8 cellular contexts compared by ENCODE assay signal in genomic region chr1:153728305-153729066, GRCh38. TPM values are rescaled to one million over a fixed set of nuclear protein-coding genes. Genes with fewer than 3 reads are reported as not detected.
DNase-seq lines count a peak whose midpoint lies in the region; ATAC-seq lines count a peak whose summit lies in the region.

No MANE protein-coding gene starts in this region.

- peak overlapping the region; percentile 86 to 100 (median 99) for H3K9ac ChIP-seq in subcutaneous abdominal adipose tissue (ENCODE audit: low read length in 5 of 5)

- H3K9me3 Mint-ChIP-seq in activated CD8-positive, alpha-beta memory T cell treated with anti-CD3 and anti-CD28 coated beads, Interleukin-2, amount 10 ng/mL, durations not matched to agents 7 days and 5 days (ENCODE audit: low read depth): no peaks in the 10 kb centered on the region
- peaks cover 0 to 2% (median 0%) of the 10 kb centered on the region in 9 donors for H3K9me3 Mint-ChIP-seq in naive thymus-derived CD8-positive, alpha-beta T cell

- CTCF ChIA-PET in activated CD8-positive, alpha-beta memory T cell treated with anti-CD3 and anti-CD28 coated beads, Interleukin-2, amount 10 ng/mL, durations not matched to agents 7 days and 5 days (lab: Charles Lee): interaction anchor here (0.6 to 2.0 kb wide), 5 partner anchors 20 to 56 kb away, joined by 3 to 7 read pairs (median 5); partner anchors contain the start of gene SLC27A3

- peaks cover 0 to 2% of the 10 kb centered on the region in 2 donors for H3K4me1 ChIP-seq in esophagus (ENCODE audit: control insufficient read depth in 2 of 2, insufficient read depth in 2 of 2, low read length in 1 of 2)
- H3K4me1 ChIP-seq in subcutaneous abdominal adipose tissue (ENCODE audit: control insufficient read depth in 5 of 5, insufficient read depth in 5 of 5, low read length in 5 of 5): peaks cover 0 to 47% (median 34%) of the 10 kb centered on the region in 5 donors

- peak overlapping the region; percentile 98 to 99 for H3K27ac ChIP-seq in esophagus (ENCODE audit: low read depth in 2 of 2, low read length in 1 of 2)
- peak overlapping the region; percentile 100 for H3K27ac ChIP-seq in subcutaneous abdominal adipose tissue (ENCODE audit: low read depth, low read length)

- H3K9me3 ChIP-seq in esophagus (ENCODE audit: control insufficient read depth in 2 of 2, insufficient read depth in 1 of 2, low read depth in 1 of 2, low read length in 1 of 2) (no peaks in the 10 kb centered on the region), subcutaneous abdominal adipose tissue (ENCODE audit: control insufficient read depth in 5 of 5, low read length in 5 of 5) (no peaks in the 10 kb centered on the region)

- POLR2A ChIA-PET in naive thymus-derived CD8-positive, alpha-beta T cell (lab: Charles Lee): interaction anchor here (0.6 to 1.9 kb wide), 10 partner anchors 48 to 249 kb away, joined by 3 to 18 read pairs (median 4); partner anchors contain the start of genes CHTOP, CREB3L4, JTB and S100A6

- H3K27me3 ChIP-seq in esophagus (ENCODE audit: control insufficient read depth in 1 of 2, insufficient read depth in 2 of 2, low read length in 2 of 2) (no peaks in the 10 kb centered on the region), subcutaneous abdominal adipose tissue (ENCODE audit: control insufficient read depth in 5 of 5, insufficient read depth in 4 of 5, low read length in 5 of 5) (no peaks in the 10 kb centered on the region)

- ATAC-seq in activated CD8-positive, alpha-beta memory T cell treated with anti-CD3 and anti-CD28 coated beads, Interleukin-2, amount 10 ng/mL, durations not matched to agents 7 days and 5 days: no peak
- ATAC-seq in naive thymus-derived CD8-positive, alpha-beta T cell: no peak
- ATAC-seq in HG02970 (IDR thresholded peaks at IDR 0.05; ENCODE audit: low FRiP score, unreplicated experiment): no peak

- peaks cover 5% of the 10 kb centered on the region for H3K36me3 Mint-ChIP-seq in activated CD8-positive, alpha-beta memory T cell treated with anti-CD3 and anti-CD28 coated beads, Interleukin-2, amount 10 ng/mL, durations not matched to agents 7 days and 5 days
- peaks cover 0 to 11% (median 5%) of the 10 kb centered on the region in 3 donors for H3K36me3 Mint-ChIP-seq in naive thymus-derived CD8-positive, alpha-beta T cell

- H3K27ac Mint-ChIP-seq in activated CD8-positive, alpha-beta memory T cell treated with anti-CD3 and anti-CD28 coated beads, Interleukin-2, amount 10 ng/mL, durations not matched to agents 7 days and 5 days: peak overlapping the region; percentile 97
- peak overlapping the region; percentile 93 to 99 (median 98) for H3K27ac Mint-ChIP-seq in naive thymus-derived CD8-positive, alpha-beta T cell

- no peaks in the 10 kb centered on the region for H3K27me3 Mint-ChIP-seq in activated CD8-positive, alpha-beta memory T cell treated with anti-CD3 and anti-CD28 coated beads, Interleukin-2, amount 10 ng/mL, durations not matched to agents 7 days and 5 days
- no peaks in the 10 kb centered on the region for H3K27me3 Mint-ChIP-seq in naive thymus-derived CD8-positive, alpha-beta T cell

- H3K4me3 Mint-ChIP-seq in activated CD8-positive, alpha-beta memory T cell treated with anti-CD3 and anti-CD28 coated beads, Interleukin-2, amount 10 ng/mL, durations not matched to agents 7 days and 5 days: peak overlapping the region; percentile 93
- H3K4me3 Mint-ChIP-seq in naive thymus-derived CD8-positive, alpha-beta T cell: peak overlapping the region; percentile 89 to 97 (median 94)

- peaks cover 36% of the 10 kb centered on the region for H3K4me1 Mint-ChIP-seq in activated CD8-positive, alpha-beta memory T cell treated with anti-CD3 and anti-CD28 coated beads, Interleukin-2, amount 10 ng/mL, durations not matched to agents 7 days and 5 days
- peaks cover 14 to 41% (median 29%) of the 10 kb centered on the region in 4 donors for H3K4me1 Mint-ChIP-seq in naive thymus-derived CD8-positive, alpha-beta T cell

- peak; percentile 67 for DNase-seq in NCI-H82 (lab: John Stamatoyannopoulos, UW)
- DNase-seq in NCI-H82 treated with DMSO at 0.1 percent for 48 hours (lab: John Stamatoyannopoulos, UW; ENCODE audit: unreplicated experiment): no peak
- peak; percentile 65 for DNase-seq in NCI-H345 (lab: John Stamatoyannopoulos, UW)
- DNase-seq in activated CD8-positive, alpha-beta memory T cell treated with anti-CD3 and anti-CD28 coated beads, Interleukin-2, amount 10 ng/mL, durations not matched to agents 7 days and 5 days: peak; percentile 48
- peak in 8 of 10 donors; percentile 5 to 68 (median 11) for DNase-seq in naive thymus-derived CD8-positive, alpha-beta T cell

- peak overlapping the region; percentile 80 to 97 for H3K4me3 ChIP-seq in esophagus (ENCODE audit: low read depth in 1 of 2, low read length in 2 of 2)
- peak overlapping the region; percentile 72 to 97 (median 90) for H3K4me3 ChIP-seq in subcutaneous abdominal adipose tissue (ENCODE audit: low read depth in 1 of 5, low read length in 5 of 5)

- 0 to 1% methylated on average over 19 of the region's 19 CpGs for WGBS in esophagus, 2 donors

- no peaks in the 10 kb centered on the region for H3K36me3 ChIP-seq in esophagus (ENCODE audit: control insufficient read depth in 2 of 2, insufficient read depth in 2 of 2, low read length in 1 of 2)
- no peaks in the 10 kb centered on the region for H3K36me3 ChIP-seq in subcutaneous abdominal adipose tissue (ENCODE audit: control insufficient read depth in 5 of 5, insufficient read depth in 5 of 5, low read length in 5 of 5)

RNA-seq across cellular contexts. Expression of gene INTS3, which starts 0.6 kb away (rescaled TPM):
- total RNA-seq in activated CD8-positive, alpha-beta memory T cell treated with anti-CD3 and anti-CD28 coated beads, Interleukin-2, amount 10 ng/mL, durations not matched to agents 7 days and 5 days: 10 to 100 TPM; 50.2 to 51.5 TPM
- polyA plus RNA-seq in esophagus: 10 to 100 TPM; 16.4 to 30.8 TPM
- total RNA-seq in naive thymus-derived CD8-positive, alpha-beta T cell: 10 to 100 TPM; 58.2 to 60.6 TPM
- polyA plus RNA-seq in naive thymus-derived CD8-positive, alpha-beta T cell: 10 to 100 TPM in 2 of 3 donors, 1 to 10 TPM in 1; 10.0 to 13.8 (median 10.8) TPM

RNA-seq across cellular contexts. Expression of gene SLC27A3, which starts 46.7 kb away (rescaled TPM):
- 10 to 100 TPM; 39.8 to 43.0 TPM for total RNA-seq in activated CD8-positive, alpha-beta memory T cell treated with anti-CD3 and anti-CD28 coated beads, Interleukin-2, amount 10 ng/mL, durations not matched to agents 7 days and 5 days
- polyA plus RNA-seq in esophagus: 10 to 100 TPM; 18.6 to 30.9 TPM
- total RNA-seq in naive thymus-derived CD8-positive, alpha-beta T cell: 10 to 100 TPM; 15.3 to 18.5 TPM
- polyA plus RNA-seq in naive thymus-derived CD8-positive, alpha-beta T cell: 10 to 100 TPM in 2 of 3 donors, 1 to 10 TPM in 1; 8.4 to 15.6 (median 10.0) TPM

RNA-seq across cellular contexts. Expression of gene NPR1, which starts 50.0 kb away (rescaled TPM):
- under 1 TPM in 1 of 2 experiments, not detected in 1; 0.05 TPM for total RNA-seq in activated CD8-positive, alpha-beta memory T cell treated with anti-CD3 and anti-CD28 coated beads, Interleukin-2, amount 10 ng/mL, durations not matched to agents 7 days and 5 days
- 1 to 10 TPM; 2.2 to 3.6 TPM for polyA plus RNA-seq in esophagus
- total RNA-seq in naive thymus-derived CD8-positive, alpha-beta T cell: not detected
- polyA plus RNA-seq in naive thymus-derived CD8-positive, alpha-beta T cell: not detected

RNA-seq across cellular contexts. Expression of gene ILF2, which starts 57.7 kb away (rescaled TPM):
- 100 to 1,000 TPM; 193 to 260 TPM for total RNA-seq in activated CD8-positive, alpha-beta memory T cell treated with anti-CD3 and anti-CD28 coated beads, Interleukin-2, amount 10 ng/mL, durations not matched to agents 7 days and 5 days
- polyA plus RNA-seq in esophagus: 10 to 100 TPM; 22.5 to 99.9 TPM
- total RNA-seq in naive thymus-derived CD8-positive, alpha-beta T cell: 100 to 1,000 TPM in 1 of 2 experiments, 10 to 100 TPM in 1; 96.8 to 101 TPM
- polyA plus RNA-seq in naive thymus-derived CD8-positive, alpha-beta T cell: 100 to 1,000 TPM; 115 to 140 (median 121) TPM
